14 cellular contexts compared by ENCODE assay signal in genomic region chr3:24435581-24435980, GRCh38. TPM values are rescaled to one million over a fixed set of nuclear protein-coding genes. Genes with fewer than 3 reads are reported as not detected.
DNase-seq lines count a peak whose midpoint lies in the region; TF ChIP-seq lines count a peak whose summit lies in the region.
"Had no signal": no experiment of that assay in that cellular context is flagged by ENCODE, and none has a peak within 500 bp of the region (broad histone marks: within the 10 kb centered on the region; RNA-seq: fewer than 3 reads in every experiment).

No MANE protein-coding gene starts in this region.

- DNase-seq in RPMI7951 (ENCODE audit: low read depth) (peak; percentile 8), fibroblast of gingiva (ENCODE audit: low read depth) (peak; percentile 33), hepatocyte (ENCODE audit: low spot score) (no peak), iPS-NIHi7 (ENCODE audit: extremely low spot score) (no peak), HCEC 1CT (no peak), SW 1271 (lab: John Stamatoyannopoulos, UW) (no peak), SK-N-SH (no peak)
- DNase-seq: ACHN; CD4-positive, alpha-beta memory T cell; DMS153; DMS79; GDM1; GM23248 had no signal

- TF ChIP-seq CTCF in hepatocyte (IDR thresholded peaks at IDR 0.05; ENCODE audit: poor library complexity) (no peak), SK-N-SH (IDR thresholded peaks at IDR 0.05) (no peak)

- H2AFZ ChIP-seq in hepatocyte (no peak overlapping the region), SK-N-SH (ENCODE audit: low read depth) (no peak overlapping the region)
- H2AFZ ChIP-seq: GM23248 had no signal

- H4K20me1 ChIP-seq in hepatocyte (ENCODE audit: insufficient read depth, poor library complexity, severe bottlenecking): no peaks in the 10 kb centered on the region
- H4K20me1 ChIP-seq in SK-N-SH (ENCODE audit: insufficient read depth): no peaks in the 10 kb centered on the region

- no peaks in the 10 kb centered on the region for H3K27me3 ChIP-seq in hepatocyte
- no peaks in the 10 kb centered on the region for H3K27me3 ChIP-seq in SK-N-SH (ENCODE audit: insufficient read depth)

- WGBS in hepatocyte (ENCODE audit: low lambda C conversion rate, missing lambda C conversion rate): 94% methylated on average over 6 of the region's 6 CpGs
- 80% methylated on average over 6 of the region's 6 CpGs for WGBS in SK-N-SH (ENCODE audit: low lambda C conversion rate)

- peaks cover 86% of the 10 kb centered on the region for H3K79me2 ChIP-seq in hepatocyte
- no peaks in the 10 kb centered on the region for H3K79me2 ChIP-seq in SK-N-SH (ENCODE audit: insufficient read depth)

- H3K27ac ChIP-seq in hepatocyte (peak overlapping the region; percentile 46), SK-N-SH (ENCODE audit: low read depth in 2 of 2, low read length in 1 of 2) (no peak overlapping the region)
- H3K27ac ChIP-seq: C4-2B, GM23248 had no signal

- POLR2A ChIA-PET in SK-N-SH (lab: Yijun Ruan, JAX): no interaction called here

- CTCF ChIA-PET in SK-N-SH (lab: Yijun Ruan, JAX): no interaction called here

- H3K9me2 ChIP-seq in hepatocyte (replicated peaks; ENCODE audit: insufficient read depth): no peaks in the 10 kb centered on the region
- H3K9me2 ChIP-seq in SK-N-SH: no peaks in the 10 kb centered on the region

- no peak for TF ChIP-seq EP300 in SK-N-SH (IDR thresholded peaks at IDR 0.05; ENCODE audit: borderline replicate concordance in 1 of 2, low read depth in 1 of 2, low read length in 1 of 2)

- no peak overlapping the region for H3K9ac ChIP-seq in SK-N-SH
- H3K9ac ChIP-seq: GM23248 had no signal

- TF ChIP-seq RAD21 in SK-N-SH (IDR thresholded peaks at IDR 0.05; ENCODE audit: low read length): no peak

- no peak overlapping the region for H3K4me3 ChIP-seq in hepatocyte
- H3K4me3 ChIP-seq in SK-N-SH (ENCODE audit: low read depth in 2 of 2, low read length in 1 of 2): no peak overlapping the region
- H3K4me3 ChIP-seq: GM23248 had no signal

- H3K9me3 ChIP-seq in hepatocyte (ENCODE audit: low read depth): no peaks in the 10 kb centered on the region
- H3K9me3 ChIP-seq in SK-N-SH: no peaks in the 10 kb centered on the region

- no peaks in the 10 kb centered on the region for H3K36me3 ChIP-seq in hepatocyte (replicated peaks; ENCODE audit: insufficient read depth, low read depth)
- H3K36me3 ChIP-seq in SK-N-SH (replicated peaks in 1 of 2; ENCODE audit: control insufficient read depth in 1 of 2, insufficient read depth in 2 of 2, low read length in 1 of 2): no peaks in the 10 kb centered on the region

- H3K4me2 ChIP-seq in hepatocyte (no peak overlapping the region), SK-N-SH (no peak overlapping the region)

- peaks cover 45% of the 10 kb centered on the region for H3K4me1 ChIP-seq in hepatocyte (ENCODE audit: insufficient read depth)
- no peaks in the 10 kb centered on the region for H3K4me1 ChIP-seq in SK-N-SH (ENCODE audit: control insufficient read depth in 1 of 2, insufficient read depth in 2 of 2, low read depth in 1 of 2, low read length in 1 of 2)

- no peaks in the 10 kb centered on the region for H3F3A ChIP-seq in SK-N-SH (replicated peaks; ENCODE audit: insufficient read depth)

TF ChIP-seq in SK-N-SH, 30 proteins besides CTCF, POLR2A, EP300 and RAD21:
- no peak for TF ChIP-seq USF1 (IDR thresholded peaks at IDR 0.05; ENCODE audit: borderline replicate concordance, low read depth)
- TF ChIP-seq TAF1 (IDR thresholded peaks at IDR 0.05; ENCODE audit: borderline replicate concordance, low read depth, low read length): no peak
- TF ChIP-seq REST (IDR thresholded peaks at IDR 0.05; ENCODE audit: low read depth, low read length): no peak
- no peak for TF ChIP-seq EZH2phosphoT487 (IDR thresholded peaks at IDR 0.05; ENCODE audit: borderline replicate concordance, low read depth)
- TF ChIP-seq SMC3 (IDR thresholded peaks at IDR 0.05; ENCODE audit: low read depth, low read length): no peak
- no peak for TF ChIP-seq RXRA (IDR thresholded peaks at IDR 0.05; ENCODE audit: borderline replicate concordance, low read depth)
- no peak for TF ChIP-seq SIN3A (IDR thresholded peaks at IDR 0.05; ENCODE audit: borderline replicate concordance, low read depth, low read length)
- no peak for TF ChIP-seq USF2 (IDR thresholded peaks at IDR 0.05; ENCODE audit: borderline replicate concordance, low read depth, low read length)
- no peak for TF ChIP-seq ELF1 (IDR thresholded peaks at IDR 0.05)
- TF ChIP-seq FOXM1 (IDR thresholded peaks at IDR 0.05; ENCODE audit: low read depth): no peak
- no peak for TF ChIP-seq YY1 (IDR thresholded peaks at IDR 0.05; ENCODE audit: low read depth)
- no peak for TF ChIP-seq CHD2 (IDR thresholded peaks at IDR 0.05; ENCODE audit: low read length, partially characterized antibody)
- TF ChIP-seq MAX (IDR thresholded peaks at IDR 0.05; ENCODE audit: low read depth): no peak
- TF ChIP-seq IRF3 (IDR thresholded peaks at IDR 0.05; ENCODE audit: low read depth, low read length): no peak
- TF ChIP-seq MEF2A (IDR thresholded peaks at IDR 0.05; ENCODE audit: borderline replicate concordance, low read depth): no peak
- TF ChIP-seq TEAD4 (IDR thresholded peaks at IDR 0.05; ENCODE audit: borderline replicate concordance, insufficient read depth): no peak

RNA-seq across cellular contexts. Expression of gene THRB, which starts 59.1 kb away (rescaled TPM):
- 0.24 and 0.98 TPM in 2 replicates for total RNA-seq in RPMI7951 (2014; rRNA removed; shearing (Covaris generic))
- total RNA-seq in hepatocyte: 60.0 and 66.4 TPM in 2 replicates
- polyA plus RNA-seq in hepatocyte: 26.8 and 28.1 TPM in 2 replicates
- polyA plus RNA-seq in SK-N-SH (2012; rRNA removed): 0.02 and 0.08 TPM in 2 replicates
- 0.04 and 0.09 TPM in 2 replicates for polyA plus RNA-seq in SK-N-SH (2012; cell fraction: cytosol; rRNA removed)
- polyA plus RNA-seq in SK-N-SH (2012; cell fraction: nucleus; rRNA removed): 0.04 and 0.15 TPM in 2 replicates
- total RNA-seq: CD4-positive, alpha-beta memory T cell had no signal

Comparison
In these comparisons a context has a peak if more than half of its experiments do, and no peak if none do; other contexts are left out.
1. DNase-seq: peak in RPMI7951 (single experiment) and fibroblast of gingiva (single experiment); none in hepatocyte (single experiment), iPS-NIHi7 (single experiment), HCEC 1CT (single experiment), SW 1271 (0 of 2) and SK-N-SH (single experiment).
2. RNA of gene THRB, which starts 59.1 kb away (total RNA-seq): 60.0 to 66.4 TPM in hepatocyte; 0.24 to 0.98 TPM in RPMI7951; every median in the first group is over 10 times any median in the second.